8 cellular contexts compared by ENCODE assay signal in the genomic region with DNA sequence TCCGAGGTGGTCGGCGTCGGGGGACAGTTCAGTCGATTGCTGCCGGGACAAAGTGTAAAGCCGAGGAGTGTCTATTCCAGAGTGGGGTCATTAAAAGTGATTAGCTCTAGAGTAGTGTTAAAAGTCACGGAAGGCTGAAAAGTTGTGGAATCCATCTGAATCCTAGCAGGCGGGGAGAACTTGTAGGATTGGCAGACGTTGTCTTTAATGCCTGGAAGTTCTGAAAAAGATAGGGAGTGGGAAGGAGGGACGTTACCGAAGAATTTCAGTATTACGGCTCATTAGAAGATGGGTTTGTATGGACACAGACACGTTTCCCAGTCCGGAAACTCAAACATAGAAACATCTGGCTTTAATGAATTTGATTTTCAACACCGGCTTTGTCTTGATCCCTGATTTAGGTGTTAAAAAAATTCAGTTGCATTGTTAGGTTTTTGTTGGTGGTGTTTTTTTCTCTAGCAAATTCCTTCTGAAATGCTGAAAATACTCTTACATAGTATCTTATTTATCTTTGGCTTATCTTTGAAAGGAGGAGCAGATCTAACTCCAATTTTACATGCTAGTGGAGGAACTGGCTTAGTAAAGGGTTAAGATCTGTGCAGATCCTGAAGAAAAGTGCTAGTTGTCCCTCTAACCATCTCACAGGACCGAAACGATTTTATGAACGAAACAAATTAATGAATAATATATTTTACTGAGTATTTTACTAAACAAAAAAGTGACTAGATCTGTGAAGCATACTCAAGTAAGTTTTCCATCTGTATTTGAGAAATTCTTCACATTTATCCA. TPM values are rescaled to one million over a fixed set of nuclear protein-coding genes. Genes with fewer than 3 reads are reported as not detected.
DNase-seq lines count a peak whose midpoint lies in the region; ATAC-seq and TF ChIP-seq lines count a peak whose summit lies in the region.

No MANE protein-coding gene starts in this region.

- no peaks in the 10 kb centered on the region for H3K36me3 ChIP-seq in neural progenitor cell

- no peak for TF ChIP-seq CTCF in AG04450 (IDR thresholded peaks at IDR 0.05; ENCODE audit: low read depth, low read length)
- no peak for TF ChIP-seq CTCF in fibroblast of mammary gland (conservative IDR thresholded peaks at IDR 0.05; ENCODE audit: control insufficient read depth, insufficient read depth, low read depth, low read length)
- no peak for TF ChIP-seq CTCF in neural progenitor cell (IDR thresholded peaks at IDR 0.05)

- H3K27me3 ChIP-seq in AG04450 (ENCODE audit: control insufficient read depth, insufficient read depth, low read length) (no peaks in the 10 kb centered on the region), neural progenitor cell (no peaks in the 10 kb centered on the region)

- peaks cover 27% of the 10 kb centered on the region for H4K20me1 ChIP-seq in neural progenitor cell (ENCODE audit: low read depth)

- H3K27ac ChIP-seq in AG04450 (ENCODE audit: low read depth, low read length), result peak overlapping the region; percentile 92
- H3K27ac ChIP-seq in neural progenitor cell, result peak overlapping the region; percentile 91

- peaks cover 13% of the 10 kb centered on the region for H3K4me1 ChIP-seq in neural progenitor cell

- peak overlapping the region; percentile 54 for H2AFZ ChIP-seq in neural progenitor cell (replicated peaks)

- H3K4me3 Mint-ChIP-seq in neural progenitor cell, result peak overlapping the region; percentile 96

- H3K9me3 Mint-ChIP-seq in neural progenitor cell, result peaks cover 6% of the 10 kb centered on the region

- H3K9ac ChIP-seq in neural progenitor cell, result peak overlapping the region; percentile 95

- H3K79me2 ChIP-seq in neural progenitor cell (ENCODE audit: low read depth), result peaks cover 58% of the 10 kb centered on the region

- peaks cover 9% of the 10 kb centered on the region for H3K36me3 Mint-ChIP-seq in neural progenitor cell

- H3K4me3 ChIP-seq in AG04450 (ENCODE audit: low read depth, low read length), result peak overlapping the region; percentile 86
- peak overlapping the region; percentile 94 for H3K4me3 ChIP-seq in fibroblast of mammary gland (ENCODE audit: control insufficient read depth, low read depth, low read length)
- peak overlapping the region; percentile 83 for H3K4me3 ChIP-seq in neural progenitor cell

- CTCF ChIA-PET in AG04450 (lab: Charles Lee), result interaction anchor here (1.5 kb wide), 1 partner anchor 9 kb away, joined by 3 read pairs; no protein-coding TSS in a partner anchor

- no peaks in the 10 kb centered on the region for H3K27me3 Mint-ChIP-seq in neural progenitor cell (ENCODE audit: insufficient read depth, low read depth)

- DNase-seq in AG04450 (ENCODE audit: low read depth, low spot score) (no peak), SW480 (ENCODE audit: low spot score) (peak; percentile 37), fibroblast of mammary gland (ENCODE audit: low read depth) (peak; percentile 51), neural progenitor cell (ENCODE audit: low spot score) (no peak), T-helper 9 cell (no peak)

- POLR2A ChIA-PET in AG04450 (lab: Yijun Ruan, JAX), result interaction anchor here (1.2 to 1.7 kb wide), 6 partner anchors 42 to 222 kb away, joined by 3 to 13 read pairs (median 4); no protein-coding TSS in a partner anchor

- H3K4me2 ChIP-seq in neural progenitor cell, result peak overlapping the region; percentile 87

- H3K9me3 ChIP-seq in AG04450 (ENCODE audit: control insufficient read depth, insufficient read depth, low read length) (peaks cover 4% of the 10 kb centered on the region; the same call in 1 of the 2 replicates), neural progenitor cell (ENCODE audit: low read depth) (no peaks in the 10 kb centered on the region)

- peaks cover 22% of the 10 kb centered on the region for H3K4me1 Mint-ChIP-seq in neural progenitor cell

- peak; percentile 9 for ATAC-seq in GM21367 (IDR thresholded peaks at IDR 0.05; ENCODE audit: unreplicated experiment)
- ATAC-seq in HG03442 (IDR thresholded peaks at IDR 0.05; ENCODE audit: unreplicated experiment), result no peak
- no peak for ATAC-seq in HG03571 (IDR thresholded peaks at IDR 0.05; ENCODE audit: unreplicated experiment)

- peaks cover 12% of the 10 kb centered on the region for H3F3A ChIP-seq in neural progenitor cell (ENCODE audit: low read depth)

- H3K27ac Mint-ChIP-seq in neural progenitor cell, result peak overlapping the region; percentile 95

RNA-seq across cellular contexts. Expression of a gene that starts 0.9 kb away (rescaled TPM):
- 53.1 and 56.8 TPM in 2 replicates for polyA plus RNA-seq in AG04450 (2011; rRNA removed)
- polyA minus RNA-seq in AG04450 (2011; rRNA and poly(A)+ RNA removed), result 135 and 152 TPM in 2 replicates
- 40.7 and 60.9 TPM in 2 replicates for total RNA-seq in neural progenitor cell (ENCODE audit: low replicate concordance)

Comparison
In these comparisons a context has a peak if more than half of its experiments do, and no peak if none do; other contexts are left out.
1. DNase-seq: peak in SW480 (single experiment) and fibroblast of mammary gland (single experiment); none in AG04450 (single experiment), neural progenitor cell (single experiment) and T-helper 9 cell (single experiment).
2. Peak in every context shown above with its lines, with median percentiles within 50 percentile points of each other: H3K4me3 ChIP-seq.